In the genomic region with DNA sequence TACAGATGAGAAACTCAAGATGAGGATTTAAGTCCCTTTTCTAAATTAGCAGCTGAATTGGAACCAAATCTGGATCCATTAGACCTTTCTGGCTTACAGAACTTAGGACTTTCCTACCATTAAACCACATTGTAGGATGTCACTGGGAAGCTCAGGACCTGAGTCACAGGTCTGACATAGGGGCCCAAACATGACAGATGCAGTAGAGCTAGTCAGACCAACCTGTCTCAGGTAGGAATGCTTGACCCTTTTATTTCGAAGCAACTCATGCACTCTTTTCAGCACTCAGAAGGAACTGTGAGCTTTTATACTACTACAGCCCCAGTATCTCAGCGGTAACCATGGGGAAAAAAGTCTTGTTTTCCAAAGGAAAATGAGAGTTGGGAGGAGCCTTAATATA, we compare ENCODE assay signal across 6 cellular contexts. TPM values are rescaled to one million over a fixed set of nuclear protein-coding genes. Genes with fewer than 3 reads are reported as not detected.
DNase-seq lines count a peak whose midpoint lies in the region; ATAC-seq and TF ChIP-seq lines count a peak whose summit lies in the region.

No MANE protein-coding gene starts in this region.

- peak overlapping the region; percentile 13 for H3K27ac ChIP-seq in CD8-positive, alpha-beta T cell (ENCODE audit: low read depth, low read length)
- peak overlapping the region; percentile 95 for H3K27ac ChIP-seq in VCaP
- H3K27ac ChIP-seq in mucosa of rectum (ENCODE audit: low read depth in 2 of 2, low read length in 2 of 2): peak overlapping the region; percentile 87 to 92
- no peak overlapping the region for H3K27ac ChIP-seq in coronary artery

- no peaks in the 10 kb centered on the region for H3K9me3 Mint-ChIP-seq in CD8-positive, alpha-beta T cell

- H3K4me1 ChIP-seq in CD8-positive, alpha-beta T cell (ENCODE audit: insufficient read depth, low read length): peaks cover 69% of the 10 kb centered on the region
- peaks cover 58 to 67% of the 10 kb centered on the region in 2 donors for H3K4me1 ChIP-seq in mucosa of rectum (ENCODE audit: control insufficient read depth in 2 of 2, insufficient read depth in 2 of 2, low read length in 2 of 2)

- H3K9ac ChIP-seq in mucosa of rectum (ENCODE audit: low read depth in 1 of 2, low read length in 2 of 2): peak overlapping the region in 1 of 2 donors; percentile 97

- H3K4me3 ChIP-seq in CD8-positive, alpha-beta T cell (ENCODE audit: low read depth, low read length): peak overlapping the region; percentile 0
- H3K4me3 ChIP-seq in mucosa of rectum (ENCODE audit: low read length in 2 of 2): no peak overlapping the region
- no peak overlapping the region for H3K4me3 ChIP-seq in coronary artery

- peak overlapping the region; percentile 90 for H3K27ac Mint-ChIP-seq in CD8-positive, alpha-beta T cell

- H3K9me3 ChIP-seq in CD8-positive, alpha-beta T cell (ENCODE audit: low read length): no peaks in the 10 kb centered on the region
- no peaks in the 10 kb centered on the region for H3K9me3 ChIP-seq in mucosa of rectum (ENCODE audit: control insufficient read depth in 2 of 2, low read length in 2 of 2)

- H3K4me3 Mint-ChIP-seq in CD8-positive, alpha-beta T cell: peak overlapping the region; percentile 17

- no peak for DNase-seq in CD8-positive, alpha-beta T cell
- DNase-seq in coronary artery (ENCODE audit: low spot score) (no peak), GDM1 (lab: John Stamatoyannopoulos, UW) (no peak)

- no peaks in the 10 kb centered on the region for H3K27me3 ChIP-seq in CD8-positive, alpha-beta T cell (ENCODE audit: insufficient read depth, low read length)
- no peaks in the 10 kb centered on the region for H3K27me3 ChIP-seq in mucosa of rectum (ENCODE audit: control insufficient read depth in 2 of 2, insufficient read depth in 2 of 2, low read length in 2 of 2)

- no peaks in the 10 kb centered on the region for H3K27me3 Mint-ChIP-seq in CD8-positive, alpha-beta T cell (ENCODE audit: low read depth)

- no peak for TF ChIP-seq CTCF in CD8-positive, alpha-beta T cell (IDR thresholded peaks at IDR 0.05)
- no peak for TF ChIP-seq CTCF in VCaP (conservative IDR thresholded peaks at IDR 0.05)
- no peak for TF ChIP-seq CTCF in coronary artery (IDR thresholded peaks at IDR 0.05)

- H3K36me3 ChIP-seq in CD8-positive, alpha-beta T cell (ENCODE audit: insufficient read depth, low read length): no peaks in the 10 kb centered on the region
- peaks cover 12 to 16% of the 10 kb centered on the region in 2 donors for H3K36me3 ChIP-seq in mucosa of rectum (ENCODE audit: control insufficient read depth in 2 of 2, insufficient read depth in 2 of 2, low read length in 2 of 2)

- POLR2A ChIA-PET in CD8-positive, alpha-beta T cell (lab: Charles Lee): interaction anchor here (1.1 to 1.3 kb wide), 2 partner anchors 8 to 167 kb away, joined by 3 read pairs; partner anchors contain the start of gene NSD1

- peaks cover 72% of the 10 kb centered on the region for H3K4me1 Mint-ChIP-seq in CD8-positive, alpha-beta T cell (ENCODE audit: low read depth)

- H3K36me3 Mint-ChIP-seq in CD8-positive, alpha-beta T cell: peaks cover 31% of the 10 kb centered on the region

- CTCF ChIA-PET in CD8-positive, alpha-beta T cell (lab: Charles Lee): interaction anchor here (0.9 to 1.4 kb wide), 3 partner anchors 9 to 201 kb away, joined by 4 to 6 read pairs (median 4); no protein-coding TSS in a partner anchor

- no peak for ATAC-seq in CD8-positive, alpha-beta T cell
- ATAC-seq in HG02798 (IDR thresholded peaks at IDR 0.05; ENCODE audit: poor library complexity, unreplicated experiment): no peak

- intact Hi-C loops in CD8-positive, alpha-beta T cell (cut with DNase I, micrococcal nuclease): loop anchor here (5.0 kb wide), 3 partner anchors 169 to 851 kb away; partner anchors contain the start of genes NSD1 (in 2 of the 2) and NHP2 (in 1 of the 2)

RNA-seq across cellular contexts. Expression of gene RAB24, which starts 2.5 kb away (rescaled TPM):
- total RNA-seq in CD8-positive, alpha-beta T cell: 10 to 100 TPM; 14.1 to 19.8 TPM

RNA-seq across cellular contexts. Expression of gene PRELID1, which starts 2.6 kb away (rescaled TPM):
- 10 to 100 TPM; 15.5 to 23.7 TPM for total RNA-seq in CD8-positive, alpha-beta T cell

RNA-seq across cellular contexts. Expression of gene MXD3, which starts 10.7 kb away (rescaled TPM):
- total RNA-seq in CD8-positive, alpha-beta T cell: 1 to 10 TPM; 6.2 to 8.5 TPM

RNA-seq across cellular contexts. Expression of gene LMAN2, which starts 50.5 kb away (rescaled TPM):
- 10 to 100 TPM; 49.0 to 61.4 TPM for total RNA-seq in CD8-positive, alpha-beta T cell

RNA-seq across cellular contexts. Expression of gene RGS14, which starts 56.8 kb away (rescaled TPM):
- total RNA-seq in CD8-positive, alpha-beta T cell: 10 to 100 TPM; 22.7 to 23.5 TPM

Comparison
In these comparisons a context has a peak if more than half of its experiments do, and no peak if none do; other contexts are left out.
1. H3K27ac ChIP-seq: peak in CD8-positive, alpha-beta T cell (single experiment), VCaP (single experiment) and mucosa of rectum (2 of 2); none in coronary artery (0 of 2).